2 cellular contexts compared by ENCODE assay signal in genomic region chr2:178279636-178280035, GRCh38.
TF ChIP-seq lines count a peak whose summit lies in the region.

No MANE protein-coding gene starts in this region.

TF ChIP-seq in SK-N-SH, 30 proteins besides CTCF, POLR2A, EP300 and RAD21 (continued from another document):
- TF ChIP-seq NRF1 (IDR thresholded peaks at IDR 0.05; ENCODE audit: low read depth, low read length) = no peak
- TF ChIP-seq MXI1 (IDR thresholded peaks at IDR 0.05; ENCODE audit: low read depth, low read length) = no peak
- no peak for TF ChIP-seq TCF12 (IDR thresholded peaks at IDR 0.05)
- TF ChIP-seq EZH2phosphoT487 (IDR thresholded peaks at IDR 0.05; ENCODE audit: borderline replicate concordance, low read depth) = no peak
- no peak for TF ChIP-seq FOSL2 (IDR thresholded peaks at IDR 0.05; ENCODE audit: borderline replicate concordance, low read depth)
- no peak for TF ChIP-seq ZBTB33 (IDR thresholded peaks at IDR 0.05; ENCODE audit: borderline replicate concordance, low read depth)
- TF ChIP-seq MEF2A (IDR thresholded peaks at IDR 0.05; ENCODE audit: borderline replicate concordance, low read depth) = no peak
- no peak for TF ChIP-seq POLR2AphosphoS5 (IDR thresholded peaks at IDR 0.05; ENCODE audit: low read depth, low read length)
TF ChIP-seq in SK-N-SH: peak in this region for 0.

TF ChIP-seq in SK-N-SH treated with all-trans-retinoic acid at 6 μM for 48 hours, 23 proteins besides CTCF, POLR2A, EP300 and RAD21 (continued from another document):
- TF ChIP-seq PATZ1 (CRISPR knock-in tag; IDR thresholded peaks at IDR 0.05; ENCODE audit: borderline replicate concordance) (no peak), ESRRG (CRISPR knock-in tag; IDR thresholded peaks at IDR 0.05) (no peak), PPARA (CRISPR knock-in tag; IDR thresholded peaks at IDR 0.05; ENCODE audit: borderline replicate concordance) (no peak)
- TF ChIP-seq, protein P1, sequence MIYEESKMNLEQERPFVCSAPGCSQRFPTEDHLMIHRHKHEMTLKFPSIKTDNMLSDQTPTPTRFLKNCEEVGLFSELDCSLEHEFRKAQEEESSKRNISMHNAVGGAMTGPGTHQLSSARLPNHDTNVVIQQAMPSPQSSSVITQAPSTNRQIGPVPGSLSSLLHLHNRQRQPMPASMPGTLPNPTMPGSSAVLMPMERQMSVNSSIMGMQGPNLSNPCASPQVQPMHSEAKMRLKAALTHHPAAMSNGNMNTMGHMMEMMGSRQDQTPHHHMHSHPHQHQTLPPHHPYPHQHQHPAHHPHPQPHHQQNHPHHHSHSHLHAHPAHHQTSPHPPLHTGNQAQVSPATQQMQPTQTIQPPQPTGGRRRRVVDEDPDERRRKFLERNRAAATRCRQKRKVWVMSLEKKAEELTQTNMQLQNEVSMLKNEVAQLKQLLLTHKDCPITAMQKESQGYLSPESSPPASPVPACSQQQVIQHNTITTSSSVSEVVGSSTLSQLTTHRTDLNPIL (CRISPR knock-in tag; IDR thresholded peaks at IDR 0.05; ENCODE audit: low read depth) = no peak
TF ChIP-seq in SK-N-SH treated with all-trans-retinoic acid at 6 μM for 48 hours: peak in this region for 0.
